ENCODE assay signal across 19 cellular contexts in genomic region chr22:49099496-49100124, GRCh38.
DNase-seq lines count a peak whose midpoint lies in the region; ATAC-seq, FAIRE-seq and TF ChIP-seq lines count a peak whose summit lies in the region.
"Had no signal": no experiment of that assay in that cellular context is flagged by ENCODE, and none has a peak within 500 bp of the region (broad histone marks: within the 10 kb centered on the region; RNA-seq: fewer than 3 reads in every experiment).

No MANE protein-coding gene starts in this region.

- 72 to 79% methylated on average over 15 of the region's 15 CpGs for WGBS in heart right ventricle, 2 donors

- H3K27ac ChIP-seq in heart right ventricle: no peak overlapping the region
- H3K27ac ChIP-seq in vagina: no peak overlapping the region
- H3K27ac ChIP-seq: upper lobe of right lung had no signal

- ATAC-seq in Right ventricle myocardium superior (ENCODE audit: poor library complexity) (no peak), heart right ventricle (no peak)
- ATAC-seq: stimulated activated memory B cell treated with anti-CD40 and anti-IgM and Interleukin-4, amounts not matched to agents 10 μg/mL and 1 μg/mL and 100 μg/mL, for 72 hours; upper lobe of right lung had no signal

- H3K36me3 ChIP-seq in heart right ventricle: no peaks in the 10 kb centered on the region
- H3K36me3 ChIP-seq in vagina: no peaks in the 10 kb centered on the region
- H3K36me3 ChIP-seq: upper lobe of right lung had no signal

- DNase-seq in Right ventricle myocardium superior (peak; percentile 14), heart right ventricle (no peak), RCC 7860 (ENCODE audit: low spot score) (peak; percentile 20), islet precursor cell (peak; percentile 84), urothelium cell line (ENCODE audit: low spot score) (peak; percentile 89), NCI-H2227 (lab: John Stamatoyannopoulos, UW; ENCODE audit: unreplicated experiment) (no peak), ecto neural progenitor cell (ENCODE audit: low spot score) (no peak), vagina (ENCODE audit: extremely low spot score in 2 of 2) (no peak)
- DNase-seq: activated CD4-positive, alpha-beta T cell treated with anti-CD3 and anti-CD28 coated beads, Interleukin-2, amount 50 U/mL, for 1 hour; effector CD4-positive, alpha-beta T cell; hippocampal formation; NCI-H1105 treated with DMSO at 0.1 percent for 48 hours; NCI-H2227 treated with DMSO at 0.1 percent for 48 hours; nucleus accumbens; SK-N-SH; upper lobe of right lung had no signal

- H3K4me1 ChIP-seq in heart right ventricle (no peaks in the 10 kb centered on the region), vagina (no peaks in the 10 kb centered on the region)
- H3K4me1 ChIP-seq: upper lobe of right lung had no signal

- H3K4me3 ChIP-seq in heart right ventricle: no peak overlapping the region
- no peak overlapping the region for H3K4me3 ChIP-seq in vagina
- H3K4me3 ChIP-seq: upper lobe of right lung had no signal

- FAIRE-seq in RCC 7860 (lab: Jason Lieb, UNC): no peak
- FAIRE-seq in urothelium cell line (lab: Jason Lieb, UNC): peak; percentile 99
- FAIRE-seq: bronchial epithelial cell, TTC549 had no signal

- TF ChIP-seq POLR2A in vagina (IDR thresholded peaks at IDR 0.05): no peak

- TF ChIP-seq CTCF in heart right ventricle (IDR thresholded peaks at IDR 0.05) (no peak), vagina (IDR thresholded peaks at IDR 0.05) (no peak)

- intact Hi-C loops in Right ventricle myocardium superior (cut with DNase I) (no loop called here), heart right ventricle (cut with DNase I) (no loop called here), vagina (cut with DNase I) (no loop called here)

- no peaks in the 10 kb centered on the region for H3K9me3 ChIP-seq in heart right ventricle
- H3K9me3 ChIP-seq in vagina: no peaks in the 10 kb centered on the region
- H3K9me3 ChIP-seq: SK-N-SH, upper lobe of right lung had no signal

- H3K27me3 ChIP-seq in heart right ventricle (peaks cover 0 to 41% (median 19%) of the 10 kb centered on the region in 7 donors), vagina (no peaks in the 10 kb centered on the region)

Comparison
In these comparisons a context has a peak if more than half of its experiments do, and no peak if none do; other contexts are left out.
1. DNase-seq: peak in Right ventricle myocardium superior (single experiment), RCC 7860 (single experiment), islet precursor cell (single experiment) and urothelium cell line (single experiment); none in heart right ventricle (0 of 2), NCI-H2227 (single experiment), ecto neural progenitor cell (single experiment) and vagina (0 of 2).